Comparison of ENCODE assay signal across 18 cellular contexts in genomic region chr7:98016230-98016629, GRCh38. TPM values are rescaled to one million over a fixed set of nuclear protein-coding genes. Genes with fewer than 3 reads are reported as not detected.
"Had no signal": no experiment of that assay in that cellular context is flagged by ENCODE, and none has a peak within 500 bp of the region (broad histone marks: within the 10 kb centered on the region; RNA-seq: fewer than 3 reads in every experiment).

No MANE protein-coding gene starts in this region.

RNA-seq across cellular contexts. Expression of gene OCM2, which starts 26.2 kb away (rescaled TPM):
- total RNA-seq: activated B cell treated with CpG ODN at 0.5 μM for 24 hours; activated CD4-positive, alpha-beta memory T cell treated with anti-CD3 and anti-CD28 coated beads for 36 hours; activated CD4-positive, alpha-beta T cell treated with anti-CD3 and anti-CD28 coated beads, Interleukin-2, amount 10 ng/mL, durations not matched to agents 24 days and 14 days; activated CD8-positive, alpha-beta memory T cell treated with anti-CD3 and anti-CD28 coated beads for 36 hours; activated CD8-positive, alpha-beta T cell treated with anti-CD3 and anti-CD28 coated beads for 36 hours; activated naive CD4-positive, alpha-beta T cell treated with anti-CD3 and anti-CD28 coated beads for 36 hours; activated naive CD4-positive, alpha-beta T cell treated with anti-CD3 and anti-CD28 coated beads, Interleukin-2, amount 50 U/mL, for 72 hours; activated naive CD8-positive, alpha-beta T cell treated with anti-CD3 and anti-CD28 coated beads for 36 hours; activated T-cell treated with anti-CD3 and anti-CD28 coated beads, Interleukin-2, amount 50 U/mL, for 4 hours; activated T-cell treated with anti-CD3 and anti-CD28 coated beads, Interleukin-2, amount 50 U/mL, for 72 hours; activated T-helper 1 cell treated with anti-CD3 and anti-CD28 coated beads, Interleukin-12 subunit alpha, Interleukin-12 subunit beta, Interleukin-2, Interleukin-4 antibody, amounts not matched to agents 30 ng/mL and 10 ng/mL and 1 ng/mL, durations not matched to agents 14 hours and 24 hours and 36 hours; activated T-helper 17 cell treated with anti-CD3 and anti-CD28 coated beads, Interleukin-2, amount 50 U/mL, for 72 hours; adrenal gland; aorta; astrocyte; body of pancreas; breast epithelium; cardiac septum had no signal
